38 cellular contexts compared by ENCODE assay signal in genomic region chr3:94020293-94020692, GRCh38. TPM values are rescaled to one million over a fixed set of nuclear protein-coding genes. Genes with fewer than 3 reads are reported as not detected.
"Had no signal": no experiment of that assay in that cellular context is flagged by ENCODE, and none has a peak within 500 bp of the region (broad histone marks: within the 10 kb centered on the region; RNA-seq: fewer than 3 reads in every experiment).

No MANE protein-coding gene starts in this region.

- H3K27me3 ChIP-seq: MG63, SJCRH30 had no signal

- H3K36me3 ChIP-seq: MG63 had no signal

- H3K9me3 ChIP-seq: MG63, SJCRH30 had no signal

- FAIRE-seq: RCC 7860 had no signal

- H3K4me3 ChIP-seq: MG63, PC-9, SJCRH30, SK-N-MC had no signal

- DNase-seq: Kasumi-1, KG1, MG63, NCI-H1048, NCI-H1092 treated with DMSO at 0.1 percent for 48 hours, NCI-H1417, NCI-H1436, NCI-H146, NCI-H1694, NCI-H187, NCI-H1930, NCI-H2029 treated with DMSO at 0.1 percent for 48 hours, NCI-H2081 treated with DMSO at 0.1 percent for 48 hours, NCI-H2107, NCI-H2171, NCI-H2227 treated with DMSO at 0.1 percent for 48 hours, NCI-H345, NCI-H446, NCI-H510A treated with DMSO at 0.1 percent for 48 hours, NCI-H524 treated with DMSO at 0.1 percent for 48 hours, NCI-H526 treated with DMSO at 0.1 percent for 48 hours, NCI-H774, PC-9, SHP77, SIG-M5, SJCRH30, T-cell had no signal

- H3K27ac ChIP-seq: PC-9, RWPE1, SJCRH30, SK-N-MC had no signal

- ATAC-seq: Panc1, Right ventricle myocardium inferior, SK-N-SH treated with all-trans-retinoic acid at 6 μM for 48 hours, T-cell had no signal

RNA-seq across cellular contexts. Expression of gene STX19, which starts 8.1 kb away (rescaled TPM):
- total RNA-seq: M059J, NCI-H460, OCI-LY7, Right ventricle myocardium inferior, RPMI7951, SJCRH30, SK-MEL-5, T-cell had no signal
